In the genomic region with DNA sequence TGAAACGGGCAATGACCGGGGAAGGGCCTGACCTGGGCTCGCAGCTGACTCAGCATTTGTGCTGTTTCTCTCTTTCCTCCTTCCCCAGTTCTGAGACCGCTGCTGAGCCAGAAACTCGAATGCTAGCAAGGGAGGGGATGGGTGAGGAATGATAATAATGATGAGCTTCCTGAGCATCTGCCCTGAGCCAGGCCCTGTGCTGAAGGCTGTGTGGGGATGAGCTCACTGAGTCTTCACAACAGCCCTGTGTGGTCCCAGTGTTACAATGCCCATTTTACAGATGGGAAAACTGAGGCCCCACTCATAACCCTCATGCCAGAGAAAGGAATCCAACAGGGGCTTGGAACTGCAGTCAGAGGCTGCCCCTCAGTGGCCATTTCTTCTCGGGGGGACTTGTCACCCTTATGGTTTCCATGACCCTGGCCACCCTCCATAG, we compare ENCODE assay signal across 22 cellular contexts. TPM values are rescaled to one million over a fixed set of nuclear protein-coding genes. Genes with fewer than 3 reads are reported as not detected.
DNase-seq lines count a peak whose midpoint lies in the region; ATAC-seq and FAIRE-seq lines count a peak whose summit lies in the region.
"Had no signal": no experiment of that assay in that cellular context is flagged by ENCODE, and none has a peak within 500 bp of the region (broad histone marks: within the 10 kb centered on the region; RNA-seq: fewer than 3 reads in every experiment).

No MANE protein-coding gene starts in this region.

- H3K79me1 ChIP-seq in mesendoderm (ENCODE audit: low read length) (no peaks in the 10 kb centered on the region), mesenchymal stem cell (replicated peaks; ENCODE audit: low read length, poor library complexity, severe bottlenecking) (no peaks in the 10 kb centered on the region)

- H3K4me3 ChIP-seq in mesendoderm (ENCODE audit: low read length) (no peak overlapping the region), mesenchymal stem cell (ENCODE audit: insufficient read depth in 1 of 2, low read depth in 1 of 2, low read length in 2 of 2) (no peak overlapping the region)
- H3K4me3 ChIP-seq: GM23248 had no signal

- H3K9me3 ChIP-seq in mesenchymal stem cell (ENCODE audit: control insufficient read depth, low read length): no peaks in the 10 kb centered on the region

- no peak overlapping the region for H2AK5ac ChIP-seq in mesendoderm (ENCODE audit: low read length)
- H2AK5ac ChIP-seq in mesenchymal stem cell (ENCODE audit: low read length, severe bottlenecking): no peak overlapping the region

- no peak overlapping the region for H2BK12ac ChIP-seq in mesenchymal stem cell (ENCODE audit: low read length in 2 of 2)

- in situ Hi-C loops in SK-MEL-5 (cut with HindIII; ENCODE audit: low pct_unique_long_range_greater_than_20kb, low sequenced_read_pairs): no loop called here

- H3K36me3 ChIP-seq in mesendoderm (ENCODE audit: control insufficient read depth, insufficient read depth, low read length) (no peaks in the 10 kb centered on the region), mesenchymal stem cell (ENCODE audit: control insufficient read depth in 1 of 2, insufficient read depth in 2 of 2, low read depth in 1 of 2, low read length in 2 of 2) (no peaks in the 10 kb centered on the region)

- DNase-seq in NCI-H748 (lab: John Stamatoyannopoulos, UW; ENCODE audit: unreplicated experiment) (peak; percentile 21), NCI-H748 treated with DMSO at 0.1 percent for 48 hours (lab: John Stamatoyannopoulos, UW) (no peak), HT-29 (ENCODE audit: low spot score) (peak; percentile 54), SK-MEL-5 (ENCODE audit: low read depth, low spot score) (peak; percentile 39), mesendoderm (peak; percentile 54), urothelium cell line (ENCODE audit: low spot score) (no peak), mesenchymal stem cell (no peak)
- DNase-seq: activated CD4-positive, alpha-beta T cell treated with anti-CD3 and anti-CD28 coated beads for 48 hours; activated T-cell treated with anti-CD3 and anti-CD28 coated beads for 4 hours; CD4-positive, CD25-positive, alpha-beta regulatory T cell; GM23248; MM.1S; NCI-H2081 treated with DMSO at 0.1 percent for 48 hours; NCI-H526 treated with DMSO at 0.1 percent for 48 hours; SIG-M5 had no signal

- H3K27ac ChIP-seq in mesendoderm (ENCODE audit: low read depth, low read length) (no peak overlapping the region), mesenchymal stem cell (ENCODE audit: low read length, poor library complexity, severe bottlenecking) (no peak overlapping the region)
- H3K27ac ChIP-seq: epithelial cell of prostate, GM23248 had no signal

- H3K4me1 ChIP-seq in mesendoderm (ENCODE audit: control insufficient read depth, low read depth, low read length): no peaks in the 10 kb centered on the region
- peaks cover 13% of the 10 kb centered on the region for H3K4me1 ChIP-seq in mesenchymal stem cell (ENCODE audit: control insufficient read depth, insufficient read depth, low read depth, low read length)

- H3K23ac ChIP-seq in mesendoderm (ENCODE audit: low read length) (no peak overlapping the region), mesenchymal stem cell (ENCODE audit: low read length in 2 of 2) (no peak overlapping the region)

- H3K79me2 ChIP-seq in mesendoderm (ENCODE audit: control insufficient read depth, insufficient read depth, low read length): no peaks in the 10 kb centered on the region

- H3K56ac ChIP-seq in mesendoderm (ENCODE audit: low read length): no peak overlapping the region

- no peak overlapping the region for H4K91ac ChIP-seq in mesenchymal stem cell (ENCODE audit: low read length)

- no peak overlapping the region for H2BK5ac ChIP-seq in mesendoderm (ENCODE audit: low read length)
- H2BK5ac ChIP-seq in mesenchymal stem cell (ENCODE audit: low read depth, low read length, poor library complexity, severe bottlenecking): no peak overlapping the region

- no peak for FAIRE-seq in urothelium cell line (lab: Jason Lieb, UNC)
- FAIRE-seq: A204.1, islet of Langerhans had no signal

- H4K5ac ChIP-seq in mesendoderm (ENCODE audit: low read length): no peak overlapping the region

- H4K8ac ChIP-seq in mesendoderm (ENCODE audit: low read depth, low read length) (no peak overlapping the region), mesenchymal stem cell (ENCODE audit: low read length) (no peak overlapping the region)

- H2BK15ac ChIP-seq in mesendoderm (replicated peaks; ENCODE audit: low read depth) (no peak overlapping the region), mesenchymal stem cell (ENCODE audit: low read depth, poor library complexity, severe bottlenecking) (no peak overlapping the region)

- ATAC-seq in HG02852 (IDR thresholded peaks at IDR 0.05; ENCODE audit: unreplicated experiment): no peak

- H3K27me3 ChIP-seq in mesendoderm (ENCODE audit: insufficient read depth, low read length, poor library complexity): no peaks in the 10 kb centered on the region
- H3K27me3 ChIP-seq in mesenchymal stem cell (ENCODE audit: control insufficient read depth in 1 of 2, insufficient read depth in 1 of 2, low read length in 2 of 2): no peaks in the 10 kb centered on the region

- no peak overlapping the region for H2AFZ ChIP-seq in mesenchymal stem cell (ENCODE audit: low read depth, low read length)
- H2AFZ ChIP-seq: GM23248 had no signal

- WGBS in mesendoderm (ENCODE audit: extremely low coverage, insufficient coverage, low lambda C conversion rate): no CpG with 5 or more reads among the region's 6 CpGs
- WGBS in mesenchymal stem cell: 94% methylated on average over 5 of the region's 6 CpGs

- no peak overlapping the region for H3K4me2 ChIP-seq in mesendoderm (ENCODE audit: low read length)
- H3K4me2 ChIP-seq in mesenchymal stem cell (ENCODE audit: low read length, poor library complexity, severe bottlenecking): no peak overlapping the region

- H3K14ac ChIP-seq in mesenchymal stem cell (ENCODE audit: low read length in 2 of 2): no peak overlapping the region

- no peak overlapping the region for H3K4ac ChIP-seq in mesendoderm (ENCODE audit: low read depth, low read length)
- H3K4ac ChIP-seq in mesenchymal stem cell (ENCODE audit: low read depth in 1 of 2, low read length in 2 of 2): no peak overlapping the region

- H2BK120ac ChIP-seq in mesendoderm (ENCODE audit: low read depth, low read length): no peak overlapping the region
- H2BK120ac ChIP-seq in mesenchymal stem cell (ENCODE audit: low read depth, low read length): no peak overlapping the region

- H3K18ac ChIP-seq in mesendoderm (ENCODE audit: low read length) (no peak overlapping the region), mesenchymal stem cell (ENCODE audit: low read depth in 1 of 2, low read length in 2 of 2) (no peak overlapping the region)

- H3K9ac ChIP-seq in mesendoderm (ENCODE audit: low read length): no peak overlapping the region
- no peak overlapping the region for H3K9ac ChIP-seq in mesenchymal stem cell (ENCODE audit: low read length)
- H3K9ac ChIP-seq: GM23248 had no signal

RNA-seq across cellular contexts. Expression of a gene that starts 8.1 kb away (rescaled TPM):
- 48.6 and 55.3 TPM in 2 replicates for total RNA-seq in HT-29 (2014; rRNA removed; shearing (Covaris generic))
- total RNA-seq in SK-MEL-5 (2014; rRNA removed; shearing (Covaris generic)): 0.27 and 0.34 TPM in 2 replicates
- polyA plus RNA-seq in SK-MEL-5 (2015; cell fraction: cytosol; rRNA removed): 0.08 TPM in 1 of 2 replicates, not detected in the other
- not detected in 2 replicates for polyA plus RNA-seq in SK-MEL-5 (2015; cell fraction: nucleus; rRNA removed)
- 0.14 TPM for polyA plus RNA-seq in mesendoderm (2013, experiment 1 of 2)
- polyA plus RNA-seq in mesendoderm (2013, experiment 2 of 2): 0.24 TPM
- 0.83 TPM for polyA plus RNA-seq in mesenchymal stem cell (2013, experiment 1 of 2)
- polyA plus RNA-seq in mesenchymal stem cell (2013, experiment 2 of 2): 0.70 TPM
- total RNA-seq: CD4-positive, CD25-positive, alpha-beta regulatory T cell; GM23248; renal cortical epithelial cell had no signal
- polyA plus RNA-seq: GM23248, neural cell had no signal

RNA-seq across cellular contexts. Expression of a gene that starts 46.4 kb away (rescaled TPM):
- total RNA-seq in HT-29 (2014; rRNA removed; shearing (Covaris generic)): 2.3 and 3.4 TPM in 2 replicates
- total RNA-seq in SK-MEL-5 (2014; rRNA removed; shearing (Covaris generic)): not detected in 2 replicates
- polyA plus RNA-seq in SK-MEL-5 (2015; cell fraction: cytosol; rRNA removed): not detected in 2 replicates
- polyA plus RNA-seq in SK-MEL-5 (2015; cell fraction: nucleus; rRNA removed): not detected in 2 replicates
- polyA plus RNA-seq in mesendoderm (2013, experiment 1 of 2): not detected
- not detected for polyA plus RNA-seq in mesendoderm (2013, experiment 2 of 2)
- polyA plus RNA-seq in mesenchymal stem cell (2013, experiment 1 of 2): not detected
- polyA plus RNA-seq in mesenchymal stem cell (2013, experiment 2 of 2): not detected
- total RNA-seq: CD4-positive, CD25-positive, alpha-beta regulatory T cell; GM23248; renal cortical epithelial cell; urinary bladder had no signal
- polyA plus RNA-seq: GM23248, neural cell, urinary bladder had no signal

RNA-seq across cellular contexts. Expression of a gene that starts 48.5 kb away (rescaled TPM):
- 11.4 and 12.2 TPM in 2 replicates for total RNA-seq in HT-29 (2014; rRNA removed; shearing (Covaris generic))
- total RNA-seq in SK-MEL-5 (2014; rRNA removed; shearing (Covaris generic)): not detected in 2 replicates
- polyA plus RNA-seq in SK-MEL-5 (2015; cell fraction: cytosol; rRNA removed): 0.10 TPM in 1 of 2 replicates, not detected in the other
- not detected in 2 replicates for polyA plus RNA-seq in SK-MEL-5 (2015; cell fraction: nucleus; rRNA removed)
- 3.1 TPM for polyA plus RNA-seq in mesendoderm (2013, experiment 1 of 2)
- polyA plus RNA-seq in mesendoderm (2013, experiment 2 of 2): 2.8 TPM
- polyA plus RNA-seq in mesenchymal stem cell (2013, experiment 1 of 2): 0.66 TPM
- 0.55 TPM for polyA plus RNA-seq in mesenchymal stem cell (2013, experiment 2 of 2)
- polyA plus RNA-seq: CD4-positive, CD25-positive, alpha-beta regulatory T cell; GM23248 had no signal

RNA-seq across cellular contexts. Expression of a gene that starts 54.8 kb away (rescaled TPM):
- total RNA-seq in HT-29 (2014; rRNA removed; shearing (Covaris generic)): 15.9 and 18.5 TPM in 2 replicates
- 0.34 TPM in 1 of 2 replicates, not detected in the other for total RNA-seq in SK-MEL-5 (2014; rRNA removed; shearing (Covaris generic))
- polyA plus RNA-seq in SK-MEL-5 (2015; cell fraction: cytosol; rRNA removed): not detected in 2 replicates
- polyA plus RNA-seq in SK-MEL-5 (2015; cell fraction: nucleus; rRNA removed): 0.45 TPM in 1 of 2 replicates, not detected in the other
- 1.4 TPM for polyA plus RNA-seq in mesendoderm (2013, experiment 1 of 2)
- polyA plus RNA-seq in mesendoderm (2013, experiment 2 of 2): 1.7 TPM
- polyA plus RNA-seq in mesenchymal stem cell (2013, experiment 1 of 2): 0.03 TPM
- 0.04 TPM for polyA plus RNA-seq in mesenchymal stem cell (2013, experiment 2 of 2)
- total RNA-seq: GM23248, renal cortical epithelial cell had no signal
- polyA plus RNA-seq: GM23248 had no signal

RNA-seq across cellular contexts. Expression of a gene that starts 58.9 kb away (rescaled TPM):
- 6,271 and 6,382 TPM in 2 replicates for total RNA-seq in HT-29 (2014; rRNA removed; shearing (Covaris generic))
- total RNA-seq in SK-MEL-5 (2014; rRNA removed; shearing (Covaris generic)): 1,626 and 1,782 TPM in 2 replicates
- 1,847 and 2,513 TPM in 2 replicates for polyA plus RNA-seq in SK-MEL-5 (2015; cell fraction: cytosol; rRNA removed)
- polyA plus RNA-seq in SK-MEL-5 (2015; cell fraction: nucleus; rRNA removed): 360 and 403 TPM in 2 replicates
- polyA plus RNA-seq in mesendoderm (2013, experiment 1 of 2): 1,890 TPM
- 1,896 TPM for polyA plus RNA-seq in mesendoderm (2013, experiment 2 of 2)
- polyA plus RNA-seq in mesenchymal stem cell (2013, experiment 1 of 2): 1,704 TPM
- 1,641 TPM for polyA plus RNA-seq in mesenchymal stem cell (2013, experiment 2 of 2)

Comparison
In these comparisons a context has a peak if more than half of its experiments do, and no peak if none do; other contexts are left out.
1. DNase-seq: peak in NCI-H748 (single experiment), HT-29 (single experiment), SK-MEL-5 (single experiment) and mesendoderm (single experiment); none in NCI-H748 treated with DMSO at 0.1 percent for 48 hours (single experiment), urothelium cell line (single experiment) and mesenchymal stem cell (single experiment).
2. RNA of a gene that starts 8.1 kb away (total RNA-seq): 48.6 to 55.3 TPM in HT-29; 0.27 to 0.34 TPM in SK-MEL-5; every median in the first group is over 10 times any median in the second.
3. RNA of a gene that starts 48.5 kb away (total RNA-seq): 11.4 to 12.2 TPM in HT-29; not detected in SK-MEL-5; every median in the first group is over 10 times any median in the second.